Comparison of ENCODE assay signal across 9 cellular contexts in the genomic region with DNA sequence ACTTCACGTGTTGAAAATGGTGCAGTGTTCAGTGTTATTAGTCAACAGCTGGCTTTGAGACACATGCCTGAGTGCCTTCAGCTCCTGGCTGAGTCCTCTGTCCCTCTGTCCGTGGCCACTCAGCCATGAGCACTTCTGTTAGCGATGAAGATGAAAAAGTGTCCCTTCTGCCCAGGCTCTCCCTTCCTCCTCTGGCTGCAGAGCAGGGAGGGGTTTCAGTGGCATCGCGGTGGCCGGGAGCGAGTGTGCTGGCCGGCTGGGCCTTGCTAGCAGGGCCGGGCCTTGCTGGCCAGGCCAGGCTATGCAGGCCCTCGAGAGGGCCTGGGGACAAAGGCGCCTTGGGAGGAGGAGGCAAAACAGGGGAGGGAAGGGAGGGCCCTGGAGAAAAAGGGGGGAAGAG. TPM values are rescaled to one million over a fixed set of nuclear protein-coding genes. Genes with fewer than 3 reads are reported as not detected.
A peak's percentile ranks its signal among the peaks of the same experiment; 100 is the strongest.
DNase-seq lines count a peak whose midpoint lies in the region; ATAC-seq and TF ChIP-seq lines count a peak whose summit lies in the region.
"Had no signal": no experiment of that assay in that cellular context is flagged by ENCODE, and none has a peak within 500 bp of the region (broad histone marks: within the 10 kb centered on the region; RNA-seq: fewer than 3 reads in every experiment).

No MANE protein-coding gene starts in this region.

- intact Hi-C loops in gastrocnemius medialis (cut with DNase I; ENCODE audit: low total_unique reads) = no loop called here

- TF ChIP-seq CTCF in gastrocnemius medialis (IDR thresholded peaks at IDR 0.05 in 4 of 5, conservative IDR thresholded peaks at IDR 0.05 in 1 of 5) = no peak

- H3K4me3 ChIP-seq in gastrocnemius medialis = no peak overlapping the region

- H3K36me3 ChIP-seq in gastrocnemius medialis = no peaks in the 10 kb centered on the region

- H3K4me3 Mint-ChIP-seq in immature natural killer cell = no peak overlapping the region

- H3K36me3 Mint-ChIP-seq in immature natural killer cell = no peaks in the 10 kb centered on the region

- no peaks in the 10 kb centered on the region for H3K9me3 Mint-ChIP-seq in immature natural killer cell

- in situ Hi-C loops in gastrocnemius medialis (cut with MboI; ENCODE audit: low sequenced_read_pairs in 4 of 4) (no loop called here), ACHN (cut with HindIII; ENCODE audit: low pct_ligation_motif_present, low pct_unique_long_range_greater_than_20kb, low sequenced_read_pairs) (no loop called here)

- TF ChIP-seq POLR2A in gastrocnemius medialis (IDR thresholded peaks at IDR 0.05) = no peak

- peak overlapping the region in 4 of 6 donors; percentile 35 to 57 (median 50) for H3K27ac Mint-ChIP-seq in immature natural killer cell

- DNase-seq in ELR (ENCODE audit: low read depth) = peak; percentile 17
- DNase-seq in astrocyte of the hippocampus (ENCODE audit: low read depth, low spot score) = peak; percentile 50
- DNase-seq in immature natural killer cell = no peak
- DNase-seq in gastrocnemius medialis = no peak
- no peak for DNase-seq in DMS79 (lab: John Stamatoyannopoulos, UW)
- no peak for DNase-seq in germinal center (ENCODE audit: low spot score)
- DNase-seq in ACHN = no peak
- DNase-seq: DMS 273 treated with DMSO at 0.1 percent for 48 hours had no signal

- H3K27ac ChIP-seq in gastrocnemius medialis = peak overlapping the region in 3 of 4 donors; percentile 43 to 65 (median 54)

- H3K4me1 Mint-ChIP-seq in immature natural killer cell = peaks cover 67 to 77% of the 10 kb centered on the region in 2 donors

- peaks cover 0 to 3% of the 10 kb centered on the region in 2 donors for H3K4me1 ChIP-seq in gastrocnemius medialis

- ATAC-seq in gastrocnemius medialis (no peak), HG02938 (IDR thresholded peaks at IDR 0.05; ENCODE audit: unreplicated experiment) (no peak)

- H3K27me3 ChIP-seq in gastrocnemius medialis = no peaks in the 10 kb centered on the region

- H3K27me3 Mint-ChIP-seq in immature natural killer cell (ENCODE audit: low read depth in 3 of 3) = peaks cover 0 to 16% (median 5%) of the 10 kb centered on the region in 3 donors

- H3K9me3 ChIP-seq in gastrocnemius medialis = no peaks in the 10 kb centered on the region

RNA-seq across cellular contexts. Expression of a gene that starts 47.7 kb away (rescaled TPM):
- polyA plus RNA-seq in immature natural killer cell = 1 to 10 TPM in 1 of 3 donors, under 1 TPM in 1, not detected in 1; 0.53 to 1.7 TPM
- total RNA-seq in gastrocnemius medialis = 1 to 10 TPM in 3 of 4 donors, under 1 TPM in 1; 0.90 to 5.1 (median 2.7) TPM

Comparison
In these comparisons a context has a peak if more than half of its experiments do, and no peak if none do; other contexts are left out.
1. DNase-seq: peak in ELR (single experiment) and astrocyte of the hippocampus (single experiment); none in immature natural killer cell (0 of 3), gastrocnemius medialis (0 of 2), DMS79 (single experiment), germinal center (single experiment) and ACHN (single experiment).